ENCODE assay signal across 9 cellular contexts in the genomic region with DNA sequence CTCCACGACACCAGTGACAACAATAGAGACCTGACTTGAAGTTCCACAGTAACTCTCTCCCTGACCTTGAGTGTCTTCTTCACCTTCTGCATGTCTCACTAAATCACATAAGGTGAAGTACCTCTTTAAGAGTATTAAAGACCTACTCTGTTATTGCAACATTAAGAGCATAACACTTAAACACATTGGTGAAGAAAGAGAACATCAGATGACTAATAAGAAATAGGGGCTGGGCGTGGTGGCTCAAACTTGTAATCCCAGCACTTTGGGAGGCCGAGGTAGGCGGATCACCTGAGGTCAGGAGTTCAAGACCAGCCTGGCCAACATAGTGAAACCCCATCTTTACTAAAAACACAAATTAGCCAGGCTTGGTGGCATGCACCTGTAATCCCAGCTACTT. TPM values are rescaled to one million over a fixed set of nuclear protein-coding genes. Genes with fewer than 3 reads are reported as not detected.
DNase-seq lines count a peak whose midpoint lies in the region; TF ChIP-seq lines count a peak whose summit lies in the region.
"Not testable (repeated sequence)": the region's sequence is repeated elsewhere in the genome, so short reads cannot be mapped to it uniquely, and the experiment has no call there.
"Had no signal": no experiment of that assay in that cellular context is flagged by ENCODE, and none has a peak within 500 bp of the region (broad histone marks: within the 10 kb centered on the region; RNA-seq: fewer than 3 reads in every experiment).

No MANE protein-coding gene starts in this region.

- H3K4me3 ChIP-seq in Karpas-422 (ENCODE audit: low read length); mammary epithelial cell (replicated peaks in 1 of 3; ENCODE audit: insufficient read depth in 1 of 3, low read depth in 2 of 3, low read length in 3 of 3); epithelial cell of esophagus (ENCODE audit: low read length); fibroblast of mammary gland (ENCODE audit: control insufficient read depth, low read depth, low read length); trophoblast cell (ENCODE audit: low read depth, low read length): not testable (repeated sequence)

- not testable (repeated sequence) for DNase-seq in Karpas-422
- DNase-seq in NCI-H524 treated with DMSO at 0.1 percent for 48 hours (lab: John Stamatoyannopoulos, UW), result peak; percentile 13
- peak; percentile 13 for DNase-seq in amniotic epithelial cell (ENCODE audit: low read depth)
- DNase-seq in mammary epithelial cell, result peak; percentile 8
- peak; percentile 57 for DNase-seq in epithelial cell of esophagus (ENCODE audit: low read depth)
- peak; percentile 20 for DNase-seq in fibroblast of mammary gland (ENCODE audit: low read depth)
- peak; percentile 33 to 59 for DNase-seq in trophoblast cell

- H3K27ac ChIP-seq in Karpas-422 (ENCODE audit: low read length); mammary epithelial cell (ENCODE audit: insufficient read depth, low read depth, low read length); trophoblast cell (ENCODE audit: low read depth, low read length): not testable (repeated sequence)

- not testable (repeated sequence) for BruUV-seq in mammary epithelial cell (replicated peaks; lab: Mats Ljungman, UMichigan)

- not testable (repeated sequence) for H3K9ac ChIP-seq in Karpas-422 (ENCODE audit: low read length); mammary epithelial cell (ENCODE audit: insufficient read depth, low read length); trophoblast cell (ENCODE audit: low read length)

- H3K79me2 ChIP-seq in Karpas-422 (ENCODE audit: low read length); mammary epithelial cell (ENCODE audit: insufficient read depth, low read length); trophoblast cell (ENCODE audit: control insufficient read depth, insufficient read depth, low read length, poor library complexity): not testable (repeated sequence)

- H2BK12ac ChIP-seq in trophoblast cell (ENCODE audit: low read length), result not testable (repeated sequence)

- not testable (repeated sequence) for H2BK5ac ChIP-seq in trophoblast cell (ENCODE audit: low read depth, low read length, poor library complexity)

- H2AK5ac ChIP-seq in trophoblast cell (ENCODE audit: low read length), result not testable (repeated sequence)

- not testable (repeated sequence) for H2AFZ ChIP-seq in Karpas-422 (ENCODE audit: low read length); mammary epithelial cell (ENCODE audit: low read depth, low read length); trophoblast cell (ENCODE audit: insufficient read depth, low read length, poor library complexity)

- H3K18ac ChIP-seq in trophoblast cell (ENCODE audit: low read length), result not testable (repeated sequence)

- H4K12ac ChIP-seq in trophoblast cell (ENCODE audit: low read depth, low read length), result not testable (repeated sequence)

- not testable (repeated sequence) for H3K27me3 ChIP-seq in Karpas-422 (ENCODE audit: low read length); mammary epithelial cell (ENCODE audit: insufficient read depth, low read length); trophoblast cell (ENCODE audit: insufficient read depth, low read length)

- intact Hi-C loops in mammary epithelial cell (cut with micrococcal nuclease), result not testable (repeated sequence)

- H3K9me3 ChIP-seq in Karpas-422 (ENCODE audit: low read length); mammary epithelial cell (replicated peaks; ENCODE audit: insufficient read depth, low read length); trophoblast cell (ENCODE audit: insufficient read depth, low read depth, low read length): not testable (repeated sequence)

- H4K91ac ChIP-seq in trophoblast cell (ENCODE audit: low read depth, low read length), result not testable (repeated sequence)

- H3K36me3 ChIP-seq in Karpas-422 (ENCODE audit: insufficient read depth, low read length); mammary epithelial cell (ENCODE audit: insufficient read depth, low read length); trophoblast cell (ENCODE audit: control insufficient read depth in 1 of 2, insufficient read depth in 2 of 2, low read length in 2 of 2): not testable (repeated sequence)

- H2BK120ac ChIP-seq in trophoblast cell (ENCODE audit: insufficient read depth, low read length, poor library complexity), result not testable (repeated sequence)

- H3K23ac ChIP-seq in trophoblast cell (ENCODE audit: low read length), result not testable (repeated sequence)

- in situ Hi-C loops in mammary epithelial cell (cut with MboI; ENCODE audit: low sequenced_read_pairs in 2 of 2), result not testable (repeated sequence)

- not testable (repeated sequence) for H3K4ac ChIP-seq in trophoblast cell (ENCODE audit: low read depth, low read length)

- H4K8ac ChIP-seq in trophoblast cell (ENCODE audit: low read depth, low read length), result not testable (repeated sequence)

- CTCF ChIA-PET in mammary epithelial cell (lab: Charles Lee; ENCODE audit: low non-redundant PET), result not testable (repeated sequence)

- not testable (repeated sequence) for TF ChIP-seq CTCF in mammary epithelial cell (conservative IDR thresholded peaks at IDR 0.05 in 1 of 2, IDR thresholded peaks at IDR 0.05 in 1 of 2; ENCODE audit: extremely low read depth in 1 of 2, insufficient read depth in 1 of 2, low read depth in 1 of 2, low read length in 2 of 2); epithelial cell of esophagus (IDR thresholded peaks at IDR 0.05; ENCODE audit: insufficient read depth, low read depth, low read length, missing control alignments); fibroblast of mammary gland (conservative IDR thresholded peaks at IDR 0.05; ENCODE audit: control insufficient read depth, insufficient read depth, low read depth, low read length)

- H3K4me2 ChIP-seq in Karpas-422 (ENCODE audit: low read depth, low read length, poor library complexity, severe bottlenecking), result peak overlapping the region; percentile 2
- not testable (repeated sequence) for H3K4me2 ChIP-seq in mammary epithelial cell (ENCODE audit: insufficient read depth, low read depth, low read length); trophoblast cell (ENCODE audit: low read length)

- H4K20me1 ChIP-seq in Karpas-422 (ENCODE audit: insufficient read depth, low read depth, low read length); mammary epithelial cell (ENCODE audit: insufficient read depth, low read length): not testable (repeated sequence)

- dilution Hi-C loops in mammary epithelial cell (cut with HindIII; ENCODE audit: low sequenced_read_pairs), result not testable (repeated sequence)

- not testable (repeated sequence) for H3K14ac ChIP-seq in trophoblast cell (ENCODE audit: low read length)

- H3K79me1 ChIP-seq in trophoblast cell (ENCODE audit: low read length), result not testable (repeated sequence)

- 52% methylated on average over 4 of the region's 4 CpGs for WGBS in mammary epithelial cell (ENCODE audit: low coverage, missing lambda C conversion rate)
- WGBS in trophoblast cell (ENCODE audit: extremely low coverage, insufficient coverage, insufficient read length), result no CpG with 5 or more reads among the region's 4 CpGs

- H3K4me1 ChIP-seq in Karpas-422 (ENCODE audit: low read length); mammary epithelial cell (ENCODE audit: insufficient read depth, low read length); trophoblast cell (ENCODE audit: control insufficient read depth in 1 of 2, insufficient read depth in 2 of 2, low read length in 2 of 2): not testable (repeated sequence)

- H3K9me2 ChIP-seq in Karpas-422 (replicated peaks; ENCODE audit: insufficient read depth, low read length), result not testable (repeated sequence)

RNA-seq across cellular contexts. Expression of gene MAPK10, which starts 33.9 kb away (rescaled TPM):
- total RNA-seq in Karpas-422 (2014; rRNA removed; shearing (Covaris generic); ENCODE audit: low replicate concordance), result 230 and 423 TPM in 2 replicates
- total RNA-seq in mammary epithelial cell, result 10 to 100 TPM in 1 of 2 donors, 1 to 10 TPM in 1; 8.2 to 10.0 TPM
- 2.9 TPM for polyA plus RNA-seq in mammary epithelial cell
- polyA minus RNA-seq in mammary epithelial cell, result 1.6 TPM
- polyA plus RNA-seq in trophoblast cell (2013), result 2.0 and 2.3 TPM in 2 replicates
- total RNA-seq: A172; CD8-positive, alpha-beta T cell had no signal

Comparison
In these comparisons a context has a peak if more than half of its experiments do, and no peak if none do; other contexts are left out.
1. RNA of gene MAPK10, which starts 33.9 kb away (total RNA-seq): 230 to 423 TPM in Karpas-422; 8.2 to 10.0 TPM in mammary epithelial cell; every median in the first group is over 10 times any median in the second.